ENCODE assay signal across 20 cellular contexts in genomic region chr10:54650547-54650946, GRCh38.
DNase-seq lines count a peak whose midpoint lies in the region; ATAC-seq and TF ChIP-seq lines count a peak whose summit lies in the region.
"Had no signal": no experiment of that assay in that cellular context is flagged by ENCODE, and none has a peak within 500 bp of the region (broad histone marks: within the 10 kb centered on the region; RNA-seq: fewer than 3 reads in every experiment).

No MANE protein-coding gene starts in this region.

- H3K4me3 ChIP-seq in GM23338 (no peak overlapping the region), psoas muscle (no peak overlapping the region)
- H3K4me3 ChIP-seq: A549, BLaER1, HAP-1, K562 had no signal

- 0 out of 2 replicates have a peak overlapping the region, but pooled peaks have one; percentile 12 for H2AFZ ChIP-seq in GM23338

- H3K27me3 ChIP-seq in GM23338 (ENCODE audit: insufficient read depth) (no peaks in the 10 kb centered on the region), psoas muscle (ENCODE audit: insufficient read depth in 3 of 3, low read length in 2 of 3) (no peaks in the 10 kb centered on the region)
- H3K27me3 ChIP-seq: BLaER1 had no signal

- H3K27ac ChIP-seq in GM23338 (ENCODE audit: low read depth) (no peak overlapping the region), psoas muscle (no peak overlapping the region)
- H3K27ac ChIP-seq: 22Rv1, A549, BLaER1 had no signal

- in situ Hi-C loops in Caki2 (cut with HindIII; ENCODE audit: low pct_unique_long_range_greater_than_20kb, low sequenced_read_pairs) = no loop called here

- WGBS in psoas muscle, 3 donors = 67 to 82% (median 74%) methylated on average over 2 of the region's 2 CpGs

- H3K27me3 Mint-ChIP-seq in GM23338 (ENCODE audit: insufficient read depth, low read depth, poor library complexity) = peaks cover 3% of the 10 kb centered on the region
- H3K27me3 Mint-ChIP-seq in activated naive CD8-positive, alpha-beta T cell treated with anti-CD3 and anti-CD28 coated beads, Interleukin-2, amount 50 U/mL, for 24 hours = no peaks in the 10 kb centered on the region

- no peaks in the 10 kb centered on the region for H3F3A ChIP-seq in GM23338 (replicated peaks; ENCODE audit: low read depth)

- no peak overlapping the region for H3K4me3 Mint-ChIP-seq in GM23338
- no peak overlapping the region for H3K4me3 Mint-ChIP-seq in activated naive CD8-positive, alpha-beta T cell treated with anti-CD3 and anti-CD28 coated beads, Interleukin-2, amount 50 U/mL, for 24 hours
- H3K4me3 Mint-ChIP-seq: CD14-positive monocyte; CD8-positive, alpha-beta T cell had no signal

- TF ChIP-seq CTCF in GM23338 (conservative IDR thresholded peaks at IDR 0.05; ENCODE audit: low read depth in 2 of 2) (no peak), psoas muscle (IDR thresholded peaks at IDR 0.05) (no peak)

- peaks cover 2% of the 10 kb centered on the region; the same call in 1 of the 3 replicates for H3K4me1 Mint-ChIP-seq in GM23338
- no peaks in the 10 kb centered on the region for H3K4me1 Mint-ChIP-seq in activated naive CD8-positive, alpha-beta T cell treated with anti-CD3 and anti-CD28 coated beads, Interleukin-2, amount 50 U/mL, for 24 hours
- H3K4me1 Mint-ChIP-seq: CD14-positive monocyte had no signal

- H3K9me3 ChIP-seq in psoas muscle = no peaks in the 10 kb centered on the region
- H3K9me3 ChIP-seq: A549, BLaER1, HAP-1 had no signal

- no peaks in the 10 kb centered on the region for H4K20me1 ChIP-seq in GM23338 (replicated peaks; ENCODE audit: insufficient read depth)
- H4K20me1 ChIP-seq: BLaER1 had no signal

- H3K4me1 ChIP-seq in GM23338 (ENCODE audit: insufficient read depth) (no peaks in the 10 kb centered on the region), psoas muscle (no peaks in the 10 kb centered on the region)
- H3K4me1 ChIP-seq: A549, BLaER1, HAP-1 had no signal

- no peak overlapping the region for H3K4me2 ChIP-seq in GM23338
- H3K4me2 ChIP-seq: A549, BLaER1 had no signal

- no peaks in the 10 kb centered on the region for H3K36me3 Mint-ChIP-seq in GM23338 (ENCODE audit: low read depth)
- H3K36me3 Mint-ChIP-seq in activated naive CD8-positive, alpha-beta T cell treated with anti-CD3 and anti-CD28 coated beads, Interleukin-2, amount 50 U/mL, for 24 hours (ENCODE audit: low read depth) = no peaks in the 10 kb centered on the region
- H3K36me3 Mint-ChIP-seq: CD14-positive monocyte; CD8-positive, alpha-beta T cell had no signal

- DNase-seq in Caki2 (ENCODE audit: low read depth) (peak; percentile 12), GM23338 (ENCODE audit: low spot score) (no peak), HK-2 (ENCODE audit: unreplicated experiment) (peak; percentile 3), kidney tubule cell (ENCODE audit: low spot score) (peak; percentile 72), psoas muscle (no peak), NCI-H1417 (lab: John Stamatoyannopoulos, UW) (no peak)
- DNase-seq in activated naive CD8-positive, alpha-beta T cell treated with anti-CD3 and anti-CD28 coated beads, Interleukin-2, amount 50 U/mL, for 24 hours = no peak
- DNase-seq in activated CD8-positive, alpha-beta memory T cell treated with anti-CD3 and anti-CD28 coated beads, Interleukin-2, amount 50 U/mL, for 48 hours = no peak
- DNase-seq: CD8-positive, alpha-beta T cell; DMS 273 treated with DMSO at 0.1 percent for 48 hours; DMS53; DND-41; EL; IMR-90 had no signal

- no peaks in the 10 kb centered on the region; the same call in 2 of the 3 replicates for H3K9me3 Mint-ChIP-seq in GM23338
- H3K9me3 Mint-ChIP-seq in activated naive CD8-positive, alpha-beta T cell treated with anti-CD3 and anti-CD28 coated beads, Interleukin-2, amount 50 U/mL, for 24 hours = peaks cover 3% of the 10 kb centered on the region

- H3K27ac Mint-ChIP-seq in GM23338 = no peak overlapping the region
- H3K27ac Mint-ChIP-seq in activated naive CD8-positive, alpha-beta T cell treated with anti-CD3 and anti-CD28 coated beads, Interleukin-2, amount 50 U/mL, for 24 hours = no peak overlapping the region
- H3K27ac Mint-ChIP-seq: CD14-positive monocyte; CD8-positive, alpha-beta T cell had no signal

- 0 out of 2 replicates have a peak, but pooled peaks cover 3% of the 10 kb centered on the region for H3K36me3 ChIP-seq in GM23338 (ENCODE audit: insufficient read depth)
- H3K36me3 ChIP-seq in psoas muscle (ENCODE audit: insufficient read depth in 1 of 2, low read depth in 1 of 2) = no peaks in the 10 kb centered on the region
- H3K36me3 ChIP-seq: BLaER1, HAP-1 had no signal

- ATAC-seq in GM23338 = no peak
- no peak for ATAC-seq in activated naive CD8-positive, alpha-beta T cell treated with anti-CD3 and anti-CD28 coated beads, Interleukin-2, amount 50 U/mL, for 24 hours
- no peak for ATAC-seq in psoas muscle
- ATAC-seq: A549; CD8-positive, alpha-beta T cell; K562 had no signal

- no peaks in the 10 kb centered on the region for H3K79me2 ChIP-seq in GM23338 (replicated peaks; ENCODE audit: insufficient read depth)

- no peaks in the 10 kb centered on the region for H3K9me2 ChIP-seq in GM23338 (ENCODE audit: insufficient read depth)

- intact Hi-C loops in psoas muscle (cut with DNase I) = no loop called here

TF ChIP-seq in GM23338, 12 proteins besides CTCF, POLR2A, EP300 and RAD21:
- no peak for TF ChIP-seq ZNF114 (CRISPR knock-in tag; IDR thresholded peaks at IDR 0.05)
- no peak for TF ChIP-seq ETS1 (IDR thresholded peaks at IDR 0.05)
- TF ChIP-seq EZH2 (IDR thresholded peaks at IDR 0.05; ENCODE audit: low read depth, unreplicated experiment) = no peak
- TF ChIP-seq ZNF331 (CRISPR knock-in tag; IDR thresholded peaks at IDR 0.05; ENCODE audit: low read depth) = no peak

Comparison
In these comparisons a context has a peak if more than half of its experiments do, and no peak if none do; other contexts are left out.
1. DNase-seq: peak in Caki2 (single experiment), HK-2 (single experiment) and kidney tubule cell (single experiment); none in GM23338 (single experiment), activated naive CD8-positive, alpha-beta T cell treated with anti-CD3 and anti-CD28 coated beads, Interleukin-2, amount 50 U/mL, for 24 hours (single experiment), activated CD8-positive, alpha-beta memory T cell treated with anti-CD3 and anti-CD28 coated beads, Interleukin-2, amount 50 U/mL, for 48 hours (single experiment), psoas muscle (0 of 2) and NCI-H1417 (0 of 3).